8 cellular contexts compared by ENCODE assay signal in genomic region chr4:138242076-138242829, GRCh38. TPM values are rescaled to one million over a fixed set of nuclear protein-coding genes. Genes with fewer than 3 reads are reported as not detected.
A peak's percentile ranks its signal among the peaks of the same experiment; 100 is the strongest.
DNase-seq lines count a peak whose midpoint lies in the region; ATAC-seq and TF ChIP-seq lines count a peak whose summit lies in the region.

SLC7A11 (minus strand) TSS chr4:138242349; CDS start chr4:138242069, 280 bp downstream.

- H3K36me3 Mint-ChIP-seq in IgD-negative memory B cell: no peaks in the 10 kb centered on the region
- H3K36me3 Mint-ChIP-seq in activated naive CD8-positive, alpha-beta T cell treated with anti-CD3 and anti-CD28 coated beads, Interleukin-2, amount 10 ng/mL, durations not matched to agents 7 days and 5 days: peaks cover 2% of the 10 kb centered on the region

- peak within 1 kb of the TSS; percentile 49 for H3K4me3 ChIP-seq in parathyroid adenoma (ENCODE audit: low read depth, low read length)

- TF ChIP-seq CTCF in parathyroid adenoma (IDR thresholded peaks at IDR 0.05): no peak

- H3K36me3 ChIP-seq in parathyroid adenoma (ENCODE audit: control insufficient read depth, insufficient read depth, low read length): no peaks in the 10 kb centered on the region

- intact Hi-C loops in head of caudate nucleus (cut with DNase I): no loop called here

- no peaks in the 10 kb centered on the region for H3K9me3 ChIP-seq in parathyroid adenoma (ENCODE audit: control insufficient read depth, low read length)

- no peak within 1 kb of the TSS for H3K27ac ChIP-seq in parathyroid adenoma

- H3K4me2 ChIP-seq in parathyroid adenoma (ENCODE audit: low read length): peak within 1 kb of the TSS; percentile 58

- no peak within 1 kb of the TSS for H3K9ac ChIP-seq in parathyroid adenoma

- DNase-seq in GDM1 (lab: John Stamatoyannopoulos, UW) (peak; percentile 86), OCI-M2 (lab: John Stamatoyannopoulos, UW; ENCODE audit: unreplicated experiment) (peak; percentile 47), head of caudate nucleus (peak in 36 of 42 donors; percentile 15 to 82 (median 48)), T-helper 9 cell (no peak)
- peak; percentile 48 for DNase-seq in activated naive CD8-positive, alpha-beta T cell treated with anti-CD3 and anti-CD28 coated beads, Interleukin-2, amount 10 ng/mL, durations not matched to agents 7 days and 5 days

- H3K27me3 Mint-ChIP-seq in IgD-negative memory B cell: no peaks in the 10 kb centered on the region
- peaks cover 3% of the 10 kb centered on the region for H3K27me3 Mint-ChIP-seq in activated naive CD8-positive, alpha-beta T cell treated with anti-CD3 and anti-CD28 coated beads, Interleukin-2, amount 10 ng/mL, durations not matched to agents 7 days and 5 days

- peak; percentile 97 for ATAC-seq in GM21723 (IDR thresholded peaks at IDR 0.05; ENCODE audit: unreplicated experiment)
- ATAC-seq in activated naive CD8-positive, alpha-beta T cell treated with anti-CD3 and anti-CD28 coated beads, Interleukin-2, amount 10 ng/mL, durations not matched to agents 7 days and 5 days (ENCODE audit: low read depth): peak; percentile 96

- no peaks in the 10 kb centered on the region for H3K27me3 ChIP-seq in parathyroid adenoma (ENCODE audit: control insufficient read depth, insufficient read depth, low read length)

- H3K4me1 ChIP-seq in parathyroid adenoma: no peaks in the 10 kb centered on the region

- peaks cover 7 to 10% (median 7%) of the 10 kb centered on the region in 3 donors for H3K4me1 Mint-ChIP-seq in IgD-negative memory B cell
- H3K4me1 Mint-ChIP-seq in activated naive CD8-positive, alpha-beta T cell treated with anti-CD3 and anti-CD28 coated beads, Interleukin-2, amount 10 ng/mL, durations not matched to agents 7 days and 5 days: peaks cover 22% of the 10 kb centered on the region

- POLR2A ChIA-PET in activated naive CD8-positive, alpha-beta T cell treated with anti-CD3 and anti-CD28 coated beads, Interleukin-2, amount 10 ng/mL, durations not matched to agents 7 days and 5 days (lab: Charles Lee): interaction anchor here (0.9 to 1.9 kb wide), 2 partner anchors 8 to 14 kb away, joined by 4 to 5 read pairs; no protein-coding TSS in a partner anchor

- H3K27ac Mint-ChIP-seq in IgD-negative memory B cell: peak within 1 kb of the TSS; percentile 13 to 65 (median 28)
- H3K27ac Mint-ChIP-seq in activated naive CD8-positive, alpha-beta T cell treated with anti-CD3 and anti-CD28 coated beads, Interleukin-2, amount 10 ng/mL, durations not matched to agents 7 days and 5 days: peak within 1 kb of the TSS; percentile 98

- peaks cover 0 to under 1% (median 0%) of the 10 kb centered on the region in 3 donors for H3K9me3 Mint-ChIP-seq in IgD-negative memory B cell
- no peaks in the 10 kb centered on the region for H3K9me3 Mint-ChIP-seq in activated naive CD8-positive, alpha-beta T cell treated with anti-CD3 and anti-CD28 coated beads, Interleukin-2, amount 10 ng/mL, durations not matched to agents 7 days and 5 days

- peak within 1 kb of the TSS; percentile 16 for H2AFZ ChIP-seq in parathyroid adenoma

- no peaks in the 10 kb centered on the region for H3K79me2 ChIP-seq in parathyroid adenoma

- H3K4me3 Mint-ChIP-seq in IgD-negative memory B cell: peak within 1 kb of the TSS; percentile 22 to 91 (median 84)
- H3K4me3 Mint-ChIP-seq in activated naive CD8-positive, alpha-beta T cell treated with anti-CD3 and anti-CD28 coated beads, Interleukin-2, amount 10 ng/mL, durations not matched to agents 7 days and 5 days: peak within 1 kb of the TSS; percentile 90

RNA-seq across cellular contexts. Expression of gene SLC7A11, which starts in this region (rescaled TPM):
- 0.04 TPM for polyA plus RNA-seq in IgD-negative memory B cell
- 1 to 10 TPM; 1.3 to 1.5 TPM for total RNA-seq in activated naive CD8-positive, alpha-beta T cell treated with anti-CD3 and anti-CD28 coated beads, Interleukin-2, amount 10 ng/mL, durations not matched to agents 7 days and 5 days
